In the genomic region with DNA sequence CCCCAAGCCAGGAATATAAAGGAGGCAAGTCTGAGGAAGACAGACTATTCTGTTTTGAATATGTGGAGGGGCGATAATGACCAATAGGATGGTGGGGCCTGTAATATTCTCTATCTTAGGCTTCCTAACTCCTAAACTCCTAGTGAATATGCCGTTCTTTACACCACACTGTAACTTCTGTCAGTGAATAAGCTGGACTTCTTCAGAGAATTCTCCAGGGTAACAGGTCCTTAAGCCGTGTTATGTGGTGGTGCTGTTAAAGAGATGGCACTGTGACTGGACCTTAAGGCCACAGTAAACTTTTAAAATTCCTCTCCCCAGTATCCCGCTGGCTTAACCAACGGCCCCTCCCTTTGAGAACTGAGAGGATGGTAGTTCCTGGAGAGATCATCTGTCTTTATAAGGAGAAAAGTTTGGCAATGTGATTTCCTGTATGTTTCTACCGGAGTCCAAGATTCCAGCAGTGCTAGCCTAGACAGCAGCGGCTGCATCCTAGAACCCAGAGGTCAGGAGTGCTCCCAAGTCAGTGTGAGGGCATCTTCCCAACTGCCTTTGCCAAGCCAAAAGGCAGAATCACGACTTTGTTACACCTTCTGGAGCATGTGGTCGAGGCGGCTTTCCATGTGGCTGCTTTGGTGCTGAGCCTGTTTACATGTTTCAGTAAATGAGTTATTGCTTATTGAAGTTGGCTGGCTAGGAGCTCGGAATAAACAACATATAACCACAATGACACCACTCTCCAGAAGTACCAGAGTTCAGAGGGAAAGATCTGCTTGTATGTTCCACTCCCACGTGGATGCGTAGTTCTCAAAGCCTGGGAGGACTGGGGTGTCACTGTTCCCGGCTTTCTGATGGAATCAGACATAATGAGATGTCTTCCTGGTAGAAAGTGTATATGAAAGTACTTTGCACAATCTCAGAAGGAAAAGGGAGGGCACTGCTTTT, we compare ENCODE assay signal across 1 cellular context.
TF ChIP-seq lines count a peak whose summit lies in the region.

No MANE protein-coding gene starts in this region.

TF ChIP-seq in liver, 16 proteins besides CTCF, POLR2A, EP300 and RAD21 (continued from another document):
- TF ChIP-seq, protein P1, sequence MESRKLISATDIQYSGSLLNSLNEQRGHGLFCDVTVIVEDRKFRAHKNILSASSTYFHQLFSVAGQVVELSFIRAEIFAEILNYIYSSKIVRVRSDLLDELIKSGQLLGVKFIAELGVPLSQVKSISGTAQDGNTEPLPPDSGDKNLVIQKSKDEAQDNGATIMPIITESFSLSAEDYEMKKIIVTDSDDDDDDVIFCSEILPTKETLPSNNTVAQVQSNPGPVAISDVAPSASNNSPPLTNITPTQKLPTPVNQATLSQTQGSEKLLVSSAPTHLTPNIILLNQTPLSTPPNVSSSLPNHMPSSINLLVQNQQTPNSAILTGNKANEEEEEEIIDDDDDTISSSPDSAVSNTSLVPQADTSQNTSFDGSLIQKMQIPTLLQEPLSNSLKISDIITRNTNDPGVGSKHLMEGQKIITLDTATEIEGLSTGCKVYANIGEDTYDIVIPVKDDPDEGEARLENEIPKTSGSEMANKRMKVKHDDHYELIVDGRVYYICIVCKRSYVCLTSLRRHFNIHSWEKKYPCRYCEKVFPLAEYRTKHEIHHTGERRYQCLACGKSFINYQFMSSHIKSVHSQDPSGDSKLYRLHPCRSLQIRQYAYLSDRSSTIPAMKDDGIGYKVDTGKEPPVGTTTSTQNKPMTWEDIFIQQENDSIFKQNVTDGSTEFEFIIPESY (IDR thresholded peaks at IDR 0.05), result no peak
